Comparison of ENCODE assay signal across 16 cellular contexts in genomic region chr11:76806131-76806530, GRCh38. TPM values are rescaled to one million over a fixed set of nuclear protein-coding genes. Genes with fewer than 3 reads are reported as not detected.
DNase-seq lines count a peak whose midpoint lies in the region; TF ChIP-seq lines count a peak whose summit lies in the region.
"Had no signal": no experiment of that assay in that cellular context is flagged by ENCODE, and none has a peak within 500 bp of the region (broad histone marks: within the 10 kb centered on the region; RNA-seq: fewer than 3 reads in every experiment).

No MANE protein-coding gene starts in this region.

- intact Hi-C loops in spleen (cut with DNase I; ENCODE audit: low total_unique reads): no loop called here

- CTCF ChIA-PET in RWPE1 (lab: Yijun Ruan, JAX): interaction anchor here (1.9 kb wide), 1 partner anchor 114 kb away, joined by 6 read pairs; no protein-coding TSS in a partner anchor

- POLR2A ChIA-PET in RWPE1 (lab: Yijun Ruan, JAX; ENCODE audit: low non-redundant PET): no interaction called here

- no peaks in the 10 kb centered on the region for H3K9me3 ChIP-seq in spleen
- H3K9me3 ChIP-seq: Caco-2 had no signal

- peaks cover 0 to 40% (median 0%) of the 10 kb centered on the region in 7 donors for H3K27me3 ChIP-seq in spleen (replicated peaks in 1 of 7)

- TF ChIP-seq CTCF in RWPE1 (conservative IDR thresholded peaks at IDR 0.05; ENCODE audit: low read depth) (no peak), spleen (IDR thresholded peaks at IDR 0.05 in 8 of 11, conservative IDR thresholded peaks at IDR 0.05 in 3 of 11) (no peak)

- peak; percentile 3 for DNase-seq in AG20443 (ENCODE audit: low spot score)
- no peak for DNase-seq in RWPE1 (ENCODE audit: low spot score)
- peak; percentile 6 for DNase-seq in iPS-NIHi11 (ENCODE audit: low spot score)
- DNase-seq in spleen: peak; percentile 70
- DNase-seq in NCI-H526 (lab: John Stamatoyannopoulos, UW): no peak
- DNase-seq in dedifferentiated amniotic fluid mesenchymal stem cell (ENCODE audit: extremely low spot score): no peak
- DNase-seq in AG08395 (ENCODE audit: low spot score): no peak
- DNase-seq: activated CD4-positive, alpha-beta T cell treated with anti-CD3 and anti-CD28 coated beads for 4 hours; activated naive CD4-positive, alpha-beta T cell treated with anti-CD3 and anti-CD28 coated beads, Interleukin-2, amount 10 ng/mL, durations not matched to agents 7 days and 5 days; Karpas-422; NCI-H1092; NCI-H2107; NCI-H510A; stimulated activated CD8-positive, alpha-beta memory T cell treated with anti-CD3 and anti-CD28 coated beads, Interleukin-4, amount 100 ng/mL, for 48 hours had no signal

- H3K4me1 ChIP-seq in spleen: peaks cover 0 to 24% (median 14%) of the 10 kb centered on the region in 6 donors

- no peaks in the 10 kb centered on the region for H3K36me3 ChIP-seq in spleen

- H3K4me3 ChIP-seq in spleen: no peak overlapping the region

- WGBS in spleen, 5 donors: 89 to 95% (median 92%) methylated on average over 7 of the region's 7 CpGs

- H3K27ac ChIP-seq in RWPE1: peak overlapping the region; percentile 14; the same call in 1 of the 2 replicates
- no peak overlapping the region for H3K27ac ChIP-seq in spleen

- TF ChIP-seq POLR2A in spleen (IDR thresholded peaks at IDR 0.05): no peak

RNA-seq across cellular contexts. Expression of gene TSKU, which starts 23.0 kb away (rescaled TPM):
- 10 to 100 TPM in 6 of 7 donors, 1 to 10 TPM in 1; 9.4 to 18.6 (median 13.1) TPM for total RNA-seq in spleen
- polyA plus RNA-seq in spleen: 1 to 10 TPM; 1.1 to 5.7 (median 1.8) TPM
- total RNA-seq: naive thymus-derived CD8-positive, alpha-beta T cell had no signal
- polyA plus RNA-seq: naive thymus-derived CD8-positive, alpha-beta T cell had no signal

RNA-seq across cellular contexts. Expression of gene ACER3, which starts 54.6 kb away (rescaled TPM):
- 10 to 100 TPM; 24.8 to 52.2 (median 35.7) TPM for total RNA-seq in spleen
- 1 to 10 TPM; 2.9 to 3.7 (median 2.9) TPM for polyA plus RNA-seq in spleen

Comparison
In these comparisons a context has a peak if more than half of its experiments do, and no peak if none do; other contexts are left out.
1. DNase-seq: peak in AG20443 (single experiment), iPS-NIHi11 (single experiment) and spleen (single experiment); none in RWPE1 (single experiment), NCI-H526 (0 of 2), dedifferentiated amniotic fluid mesenchymal stem cell (single experiment) and AG08395 (single experiment).